In genomic region chr17:79776378-79777165, GRCh38 we compare ENCODE assay signal across 10 cellular contexts. TPM values are rescaled to one million over a fixed set of nuclear protein-coding genes. Genes with fewer than 3 reads are reported as not detected.
DNase-seq lines count a peak whose midpoint lies in the region; ATAC-seq and TF ChIP-seq lines count a peak whose summit lies in the region.
"Had no signal": no experiment of that assay in that cellular context is flagged by ENCODE, and none has a peak within 500 bp of the region (broad histone marks: within the 10 kb centered on the region; RNA-seq: fewer than 3 reads in every experiment).

No MANE protein-coding gene starts in this region.

- DNase-seq in left ventricle myocardium inferior (no peak), left cardiac atrium (no peak), WERI-Rb-1 (no peak), left lung (peak in 1 of 2 donors; percentile 0), type B pancreatic cell (ENCODE audit: extremely low spot score, unreplicated experiment) (no peak), mucosa of gallbladder (ENCODE audit: low spot score) (no peak), SKM-1 (lab: John Stamatoyannopoulos, UW; ENCODE audit: unreplicated experiment) (no peak), KBM-7 (no peak)

- TF ChIP-seq CTCF in left ventricle myocardium inferior (IDR thresholded peaks at IDR 0.05; ENCODE audit: borderline replicate concordance), result no peak
- no peak for TF ChIP-seq CTCF in WERI-Rb-1 (IDR thresholded peaks at IDR 0.05; ENCODE audit: low read depth, low read length)
- no peak for TF ChIP-seq CTCF in left lung (IDR thresholded peaks at IDR 0.05)
- peak; percentile 44 for TF ChIP-seq CTCF in type B pancreatic cell (conservative IDR thresholded peaks at IDR 0.05)

- peaks cover 75% of the 10 kb centered on the region for H3K27me3 ChIP-seq in left ventricle myocardium inferior (ENCODE audit: low read depth)
- H3K27me3 ChIP-seq in WERI-Rb-1 (ENCODE audit: insufficient read depth, low read depth, severe bottlenecking), result no peaks in the 10 kb centered on the region
- peaks cover 35 to 91% of the 10 kb centered on the region in 2 donors for H3K27me3 ChIP-seq in left lung

- H3K4me3 Mint-ChIP-seq in type B pancreatic cell, result peak overlapping the region; percentile 78

- ATAC-seq in left cardiac atrium (no peak), left lung (no peak)

- in situ Hi-C loops in KBM-7 (cut with MboI; ENCODE audit: low pct_unique_long_range_greater_than_20kb, low sequenced_read_pairs), result no loop called here

- H3K27ac ChIP-seq in left ventricle myocardium inferior (replicated peaks) (peak overlapping the region; percentile 85), WERI-Rb-1 (peak overlapping the region; percentile 95), left lung (peak overlapping the region; percentile 33 to 63)
- H3K27ac ChIP-seq: SJSA1 had no signal

- H3K27ac Mint-ChIP-seq in type B pancreatic cell, result peak overlapping the region; percentile 62

- H3K9me3 ChIP-seq in left ventricle myocardium inferior (replicated peaks), result no peaks in the 10 kb centered on the region
- no peaks in the 10 kb centered on the region for H3K9me3 ChIP-seq in WERI-Rb-1 (ENCODE audit: severe bottlenecking)
- H3K9me3 ChIP-seq in left lung, result no peaks in the 10 kb centered on the region
- H3K9me3 ChIP-seq: adrenal gland, SJSA1 had no signal

- intact Hi-C loops in left ventricle myocardium inferior (cut with micrococcal nuclease), result no loop called here
- intact Hi-C loops in left cardiac atrium (cut with DNase I), result no loop called here
- intact Hi-C loops in left lung (cut with DNase I), result no loop called here

- no peaks in the 10 kb centered on the region for H3K9me3 Mint-ChIP-seq in type B pancreatic cell

- peaks cover 17% of the 10 kb centered on the region for H3K36me3 Mint-ChIP-seq in type B pancreatic cell

- H3K4me1 ChIP-seq in left ventricle myocardium inferior, result peaks cover 29% of the 10 kb centered on the region
- peaks cover 12 to 25% of the 10 kb centered on the region in 2 donors for H3K4me1 ChIP-seq in left lung

- peak overlapping the region; percentile 91 for H3K4me3 ChIP-seq in left ventricle myocardium inferior
- H3K4me3 ChIP-seq in WERI-Rb-1 (ENCODE audit: low read depth, low read length), result peak overlapping the region; percentile 60
- no peak overlapping the region for H3K4me3 ChIP-seq in left lung

- H3K36me3 ChIP-seq in left ventricle myocardium inferior, result no peaks in the 10 kb centered on the region
- peaks cover 29% of the 10 kb centered on the region for H3K36me3 ChIP-seq in WERI-Rb-1
- no peaks in the 10 kb centered on the region for H3K36me3 ChIP-seq in left lung
- H3K36me3 ChIP-seq: adrenal gland had no signal

- peaks cover 45% of the 10 kb centered on the region for H3K4me1 Mint-ChIP-seq in type B pancreatic cell (ENCODE audit: unreplicated experiment)

- peaks cover 21% of the 10 kb centered on the region for H3K27me3 Mint-ChIP-seq in type B pancreatic cell

RNA-seq across cellular contexts. Expression of gene CBX2, which starts 1.4 kb away (rescaled TPM):
- total RNA-seq in left ventricle myocardium inferior, result 2.6 TPM
- total RNA-seq in left cardiac atrium, result 1 to 10 TPM; 3.1 to 3.5 TPM
- total RNA-seq in left lung, result 1 to 10 TPM; 2.6 to 3.6 TPM
- 21.6 and 72.0 TPM in 2 replicates for total RNA-seq in type B pancreatic cell (ENCODE audit: low replicate concordance)
- total RNA-seq in mucosa of gallbladder, result 1.2 TPM

RNA-seq across cellular contexts. Expression of gene CBX8, which starts 20.3 kb away (rescaled TPM):
- total RNA-seq in left ventricle myocardium inferior (7.5 TPM), left cardiac atrium (1 to 10 TPM; 4.1 to 5.9 TPM), left lung (1 to 10 TPM; 7.3 to 7.9 TPM), type B pancreatic cell (ENCODE audit: low replicate concordance) (13.3 and 16.0 TPM in 2 replicates), mucosa of gallbladder (9.7 TPM)

RNA-seq across cellular contexts. Expression of gene ENPP7, which starts 45.8 kb away (rescaled TPM):
- not detected for total RNA-seq in left ventricle myocardium inferior
- not detected for total RNA-seq in left cardiac atrium
- total RNA-seq in left lung, result under 1 TPM in 1 of 2 donors, not detected in 1; 0.18 TPM
- 5.3 and 20.5 TPM in 2 replicates for total RNA-seq in type B pancreatic cell (ENCODE audit: low replicate concordance)
- 0.23 TPM for total RNA-seq in mucosa of gallbladder
- total RNA-seq: adrenal gland, SJSA1 had no signal

Comparison
In these comparisons a context has a peak if more than half of its experiments do, and no peak if none do; other contexts are left out.
1. H3K4me3 ChIP-seq: peak in left ventricle myocardium inferior (single experiment) and WERI-Rb-1 (single experiment); none in left lung (0 of 2).
2. Peak in every context shown above with its lines, with median percentiles within 50 percentile points of each other: H3K27ac ChIP-seq.